8 cellular contexts compared by ENCODE assay signal in the genomic region with DNA sequence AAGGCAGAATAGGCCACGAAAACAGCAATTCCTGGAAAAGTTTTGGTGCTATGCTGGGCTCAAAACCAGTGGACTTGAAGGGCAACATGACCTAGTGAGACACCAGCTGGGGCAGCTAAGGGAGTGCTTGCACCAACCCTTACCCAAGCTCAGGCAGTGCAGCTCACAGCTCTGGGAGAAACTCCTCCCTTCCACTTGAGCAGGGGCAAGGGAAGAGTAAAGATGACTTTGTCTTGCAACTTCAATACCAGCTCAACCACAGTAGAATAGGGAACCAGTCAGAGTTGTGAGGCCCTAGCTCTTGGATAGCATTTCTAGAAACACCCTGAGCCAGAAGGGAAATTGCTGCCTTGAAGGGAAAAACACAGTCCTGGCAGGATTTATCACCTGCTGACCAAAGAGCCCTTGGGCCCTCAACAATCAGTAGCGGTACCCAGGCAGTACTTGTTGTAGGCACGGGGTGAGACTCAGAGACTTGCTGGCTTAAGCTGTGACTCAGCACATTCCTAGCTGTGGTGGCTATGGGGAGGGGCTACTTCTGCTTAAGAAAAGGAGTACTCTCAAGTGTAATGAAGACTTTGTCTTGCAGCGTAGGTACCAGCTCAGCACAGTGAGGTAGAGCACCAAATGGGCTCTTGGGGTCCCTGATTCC. TPM values are rescaled to one million over a fixed set of nuclear protein-coding genes. Genes with fewer than 3 reads are reported as not detected.
DNase-seq lines count a peak whose midpoint lies in the region; ATAC-seq and TF ChIP-seq lines count a peak whose summit lies in the region.

No MANE protein-coding gene starts in this region.

- H3K27ac Mint-ChIP-seq in mesothelial cell of epicardium: peak overlapping the region; percentile 25
- no peak overlapping the region for H3K27ac Mint-ChIP-seq in activated naive CD4-positive, alpha-beta T cell treated with anti-CD3 and anti-CD28 coated beads, Interleukin-2, amount 50 U/mL, for 72 hours

- ATAC-seq in GM18868 (IDR thresholded peaks at IDR 0.05; ENCODE audit: unreplicated experiment): no peak
- no peak for ATAC-seq in activated naive CD4-positive, alpha-beta T cell treated with anti-CD3 and anti-CD28 coated beads, Interleukin-2, amount 50 U/mL, for 72 hours

- no peak overlapping the region for H3K4me3 ChIP-seq in choroid plexus epithelial cell (ENCODE audit: low read depth, low read length)

- peaks cover 24% of the 10 kb centered on the region for H3K9me3 Mint-ChIP-seq in mesothelial cell of epicardium
- H3K9me3 Mint-ChIP-seq in activated naive CD4-positive, alpha-beta T cell treated with anti-CD3 and anti-CD28 coated beads, Interleukin-2, amount 50 U/mL, for 72 hours: peaks cover 0 to 2% of the 10 kb centered on the region in 2 donors

- peaks cover 14% of the 10 kb centered on the region for H3K36me3 Mint-ChIP-seq in mesothelial cell of epicardium
- peaks cover 8 to 16% of the 10 kb centered on the region in 2 donors for H3K36me3 Mint-ChIP-seq in activated naive CD4-positive, alpha-beta T cell treated with anti-CD3 and anti-CD28 coated beads, Interleukin-2, amount 50 U/mL, for 72 hours

- H3K4me3 Mint-ChIP-seq in mesothelial cell of epicardium: no peak overlapping the region

- TF ChIP-seq CTCF in choroid plexus epithelial cell (conservative IDR thresholded peaks at IDR 0.05; ENCODE audit: low read depth, low read length) (no peak), mesothelial cell of epicardium (IDR thresholded peaks at IDR 0.05; ENCODE audit: unreplicated experiment) (no peak)

- no peaks in the 10 kb centered on the region for H3K27me3 Mint-ChIP-seq in mesothelial cell of epicardium (ENCODE audit: low read depth)

- peak; percentile 67 for DNase-seq in Daoy (ENCODE audit: low read depth)
- peak; percentile 95 for DNase-seq in M059J (ENCODE audit: low read depth)
- peak; percentile 80 for DNase-seq in choroid plexus epithelial cell (ENCODE audit: low read depth)
- DNase-seq in mesothelial cell of epicardium (ENCODE audit: low spot score in 2 of 2, unreplicated experiment in 2 of 2): no peak
- DNase-seq in NCI-H2107 (lab: John Stamatoyannopoulos, UW): no peak
- no peak for DNase-seq in NCI-H510A treated with DMSO at 0.1 percent for 48 hours (lab: John Stamatoyannopoulos, UW)
- no peak for DNase-seq in activated naive CD4-positive, alpha-beta T cell treated with anti-CD3 and anti-CD28 coated beads, Interleukin-2, amount 50 U/mL, for 72 hours (ENCODE audit: low spot score in 2 of 2)

- H3K4me1 Mint-ChIP-seq in mesothelial cell of epicardium: peaks cover 8% of the 10 kb centered on the region

RNA-seq across cellular contexts. Expression of a gene that starts 19.7 kb away (rescaled TPM):
- 3.1 and 3.9 TPM in 2 replicates for total RNA-seq in Daoy (2014; rRNA removed; shearing (Covaris generic))
- total RNA-seq in M059J (2014; rRNA removed; shearing (Covaris generic)): 11.9 and 14.7 TPM in 2 replicates
- 0.82 to 0.92 TPM (median 0.86 TPM) in 3 replicates for total RNA-seq in mesothelial cell of epicardium
- total RNA-seq in activated naive CD4-positive, alpha-beta T cell treated with anti-CD3 and anti-CD28 coated beads, Interleukin-2, amount 50 U/mL, for 72 hours: under 1 TPM in 1 of 2 donors, not detected in 1; 0.74 TPM

Comparison
In these comparisons a context has a peak if more than half of its experiments do, and no peak if none do; other contexts are left out.
1. DNase-seq: peak in Daoy (single experiment), M059J (single experiment) and choroid plexus epithelial cell (single experiment); none in mesothelial cell of epicardium (0 of 2), NCI-H2107 (single experiment), NCI-H510A treated with DMSO at 0.1 percent for 48 hours (single experiment) and activated naive CD4-positive, alpha-beta T cell treated with anti-CD3 and anti-CD28 coated beads, Interleukin-2, amount 50 U/mL, for 72 hours (0 of 2).